ENCODE assay signal across 18 cellular contexts in the genomic region with DNA sequence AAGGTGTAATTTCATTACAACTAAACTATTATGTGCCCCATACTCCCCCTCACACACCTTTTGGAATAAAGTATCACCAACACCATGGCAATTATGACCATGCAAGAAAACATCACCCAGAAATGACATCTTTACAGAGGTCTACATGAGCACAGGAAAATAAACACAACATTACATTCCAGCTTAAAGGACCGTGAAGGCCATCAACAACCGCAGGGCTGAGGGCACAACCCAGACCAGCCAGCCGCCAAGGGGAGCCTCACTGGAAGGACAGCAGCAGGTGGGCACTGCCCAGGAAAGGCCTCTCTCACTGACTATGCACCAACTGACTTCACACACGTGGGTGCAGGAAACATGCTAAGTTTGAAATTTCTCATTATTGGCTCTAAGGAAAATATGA.
"Had no signal": no experiment of that assay in that cellular context is flagged by ENCODE, and none has a peak within 500 bp of the region (broad histone marks: within the 10 kb centered on the region; RNA-seq: fewer than 3 reads in every experiment).

No MANE protein-coding gene starts in this region.

- ATAC-seq: heart right ventricle; left lung; naive thymus-derived CD8-positive, alpha-beta T cell; T-cell had no signal

- H3K9me3 ChIP-seq: heart right ventricle, left lung, neutrophil, right atrium auricular region, stomach, testis, upper lobe of left lung had no signal

- DNase-seq: activated CD4-positive, alpha-beta T cell treated with anti-CD3 and anti-CD28 coated beads, Interleukin-2, amount 50 U/mL, for 48 hours; activated CD4-positive, CD25-positive, alpha-beta regulatory T cell treated with anti-CD3 and anti-CD28 coated beads, Interleukin-2, amount 50 U/mL, for 72 hours; activated effector memory CD4-positive, alpha-beta T cell treated with anti-CD3 and anti-CD28 coated beads, Interleukin-2, amount 50 U/mL, for 16 hours; activated T-cell treated with anti-CD3 and anti-CD28 coated beads, Interleukin-2, amount 50 U/mL, for 24 hours; aorta; heart right ventricle; left lung; mammary epithelial cell; naive thymus-derived CD8-positive, alpha-beta T cell; stomach; T-cell; T1000; testis; upper lobe of left lung had no signal

- H3K4me3 ChIP-seq: heart right ventricle, left lung, right atrium auricular region, smooth muscle cell, stomach, testis, upper lobe of left lung had no signal

- H3K27me3 Mint-ChIP-seq: activated T-cell treated with anti-CD3 and anti-CD28 coated beads, Interleukin-2, amount 50 U/mL, for 24 hours; naive thymus-derived CD8-positive, alpha-beta T cell; T-cell had no signal

- H3K27me3 ChIP-seq: heart right ventricle, left lung, neutrophil, right atrium auricular region, stomach, testis, upper lobe of left lung had no signal

- H3K4me3 Mint-ChIP-seq: activated T-cell treated with anti-CD3 and anti-CD28 coated beads, Interleukin-2, amount 50 U/mL, for 24 hours; naive thymus-derived CD8-positive, alpha-beta T cell; T-cell had no signal

- H3K4me1 ChIP-seq: heart right ventricle, left lung, right atrium auricular region, stomach, testis, upper lobe of left lung had no signal

- H3K27ac ChIP-seq: epithelial cell of prostate, heart right ventricle, left lung, neutrophil, right atrium auricular region, stomach, testis, upper lobe of left lung had no signal

- H3K9me3 Mint-ChIP-seq: activated T-cell treated with anti-CD3 and anti-CD28 coated beads, Interleukin-2, amount 50 U/mL, for 24 hours; naive thymus-derived CD8-positive, alpha-beta T cell; T-cell had no signal
